10 cellular contexts compared by ENCODE assay signal in genomic region chr1:40817791-40818263, GRCh38. TPM values are rescaled to one million over a fixed set of nuclear protein-coding genes. Genes with fewer than 3 reads are reported as not detected.
DNase-seq lines count a peak whose midpoint lies in the region; ATAC-seq and TF ChIP-seq lines count a peak whose summit lies in the region.
"Had no signal": no experiment of that assay in that cellular context is flagged by ENCODE, and none has a peak within 500 bp of the region (broad histone marks: within the 10 kb centered on the region; RNA-seq: fewer than 3 reads in every experiment).

No MANE protein-coding gene starts in this region.

- WGBS in heart left ventricle, 4 donors = 34 to 55% (median 51%) methylated on average over 11 to 19 of the region's 19 CpGs

- H3K36me3 ChIP-seq in heart left ventricle (no peaks in the 10 kb centered on the region), right atrium auricular region (no peaks in the 10 kb centered on the region), uterus (no peaks in the 10 kb centered on the region)

- peaks cover 0 to 12% (median 7%) of the 10 kb centered on the region in 12 donors for H3K4me1 ChIP-seq in heart left ventricle
- H3K4me1 ChIP-seq in right atrium auricular region = peaks cover 0 to 11% of the 10 kb centered on the region in 2 donors
- peaks cover 0 to 6% of the 10 kb centered on the region in 2 donors for H3K4me1 ChIP-seq in uterus

- no peaks in the 10 kb centered on the region for H3K36me3 Mint-ChIP-seq in activated naive CD8-positive, alpha-beta T cell
- no peaks in the 10 kb centered on the region for H3K36me3 Mint-ChIP-seq in mesothelial cell of epicardium

- ATAC-seq in heart left ventricle (no peak), GM21381 (IDR thresholded peaks at IDR 0.05; ENCODE audit: unreplicated experiment) (no peak)

- H3K9me3 Mint-ChIP-seq in activated naive CD8-positive, alpha-beta T cell (ENCODE audit: low read depth) = no peaks in the 10 kb centered on the region
- H3K9me3 Mint-ChIP-seq in mesothelial cell of epicardium = no peaks in the 10 kb centered on the region

- intact Hi-C loops in heart left ventricle (cut with DNase I) (no loop called here), uterus (cut with DNase I; ENCODE audit: low total_unique reads) (no loop called here)

- H3K27ac ChIP-seq in heart left ventricle (no peak overlapping the region), right atrium auricular region (no peak overlapping the region), uterus (no peak overlapping the region)

- DNase-seq in heart left ventricle (no peak), right atrium auricular region (ENCODE audit: low spot score) (no peak), mesothelial cell of epicardium (ENCODE audit: low spot score in 2 of 2, unreplicated experiment in 2 of 2) (no peak), uterus (no peak), midbrain (lab: John Stamatoyannopoulos, UW) (no peak), mesenteric fat pad (ENCODE audit: low spot score) (no peak)
- DNase-seq: hippocampal formation, NCI-H1694 treated with DMSO at 0.1 percent for 48 hours had no signal

- H3K27me3 ChIP-seq in heart left ventricle = peaks cover 0 to 10% (median 8%) of the 10 kb centered on the region in 9 donors
- H3K27me3 ChIP-seq in right atrium auricular region = no peaks in the 10 kb centered on the region
- no peaks in the 10 kb centered on the region for H3K27me3 ChIP-seq in uterus

- TF ChIP-seq POLR2A in heart left ventricle (IDR thresholded peaks at IDR 0.05) (no peak), uterus (IDR thresholded peaks at IDR 0.05) (no peak)

- peaks cover 7% of the 10 kb centered on the region for H3K4me1 Mint-ChIP-seq in activated naive CD8-positive, alpha-beta T cell (ENCODE audit: low read depth)
- peaks cover 9% of the 10 kb centered on the region for H3K4me1 Mint-ChIP-seq in mesothelial cell of epicardium

- no peaks in the 10 kb centered on the region for H3K9me3 ChIP-seq in heart left ventricle
- no peaks in the 10 kb centered on the region for H3K9me3 ChIP-seq in right atrium auricular region
- H3K9me3 ChIP-seq in uterus = no peaks in the 10 kb centered on the region

- no peak overlapping the region for H3K27ac Mint-ChIP-seq in activated naive CD8-positive, alpha-beta T cell
- no peak overlapping the region for H3K27ac Mint-ChIP-seq in mesothelial cell of epicardium

- H3K4me3 ChIP-seq in heart left ventricle = peak overlapping the region in 9 of 12 donors; percentile 39 to 58 (median 51)
- H3K4me3 ChIP-seq in right atrium auricular region = peak overlapping the region in 1 of 2 donors; percentile 48
- no peak overlapping the region for H3K4me3 ChIP-seq in uterus

- H3K4me3 Mint-ChIP-seq in activated naive CD8-positive, alpha-beta T cell = peak overlapping the region; percentile 75
- H3K4me3 Mint-ChIP-seq in mesothelial cell of epicardium = peak overlapping the region; percentile 61

- TF ChIP-seq CTCF in heart left ventricle (IDR thresholded peaks at IDR 0.05) (no peak), right atrium auricular region (IDR thresholded peaks at IDR 0.05) (no peak), mesothelial cell of epicardium (IDR thresholded peaks at IDR 0.05; ENCODE audit: unreplicated experiment) (no peak), uterus (IDR thresholded peaks at IDR 0.05) (no peak)

- no peaks in the 10 kb centered on the region for H3K27me3 Mint-ChIP-seq in activated naive CD8-positive, alpha-beta T cell
- peaks cover 44% of the 10 kb centered on the region for H3K27me3 Mint-ChIP-seq in mesothelial cell of epicardium (ENCODE audit: low read depth)

RNA-seq across cellular contexts. Expression of gene KCNQ4, which starts 34.2 kb away (rescaled TPM):
- total RNA-seq in heart left ventricle (1 to 10 TPM; 1.3 to 4.4 (median 2.2) TPM), right atrium auricular region (1 to 10 TPM; 1.0 to 1.7 TPM), mesothelial cell of epicardium (0.78 to 0.97 TPM (median 0.79 TPM) in 3 replicates), uterus (10 to 100 TPM in 1 of 4 donors, 1 to 10 TPM in 2, not detected in 1; 2.7 to 13.4 (median 7.4) TPM), mesenteric fat pad (1.4 TPM)
- polyA plus RNA-seq in heart left ventricle = 1 to 10 TPM; 1.3 to 1.8 TPM

RNA-seq across cellular contexts. Expression of gene CITED4, which starts 44.3 kb away (rescaled TPM):
- total RNA-seq in heart left ventricle = 10 to 100 TPM; 23.7 to 49.5 (median 34.3) TPM
- polyA plus RNA-seq in heart left ventricle = 10 to 100 TPM in 1 of 2 donors, 1 to 10 TPM in 1; 3.2 to 19.1 TPM
- 10 to 100 TPM; 18.8 to 32.7 TPM for total RNA-seq in right atrium auricular region
- total RNA-seq in mesothelial cell of epicardium = 14.2 to 14.6 TPM (median 14.4 TPM) in 3 replicates
- 10 to 100 TPM in 3 of 4 donors, 1 to 10 TPM in 1; 4.1 to 99.9 (median 19.9) TPM for total RNA-seq in uterus
- total RNA-seq in mesenteric fat pad = 20.6 TPM

Comparison
In these comparisons a context has a peak if more than half of its experiments do, and no peak if none do; other contexts are left out.
1. H3K4me3 ChIP-seq: peak in heart left ventricle (9 of 12); none in uterus (0 of 2).